2 cellular contexts compared by ENCODE assay signal in the genomic region with DNA sequence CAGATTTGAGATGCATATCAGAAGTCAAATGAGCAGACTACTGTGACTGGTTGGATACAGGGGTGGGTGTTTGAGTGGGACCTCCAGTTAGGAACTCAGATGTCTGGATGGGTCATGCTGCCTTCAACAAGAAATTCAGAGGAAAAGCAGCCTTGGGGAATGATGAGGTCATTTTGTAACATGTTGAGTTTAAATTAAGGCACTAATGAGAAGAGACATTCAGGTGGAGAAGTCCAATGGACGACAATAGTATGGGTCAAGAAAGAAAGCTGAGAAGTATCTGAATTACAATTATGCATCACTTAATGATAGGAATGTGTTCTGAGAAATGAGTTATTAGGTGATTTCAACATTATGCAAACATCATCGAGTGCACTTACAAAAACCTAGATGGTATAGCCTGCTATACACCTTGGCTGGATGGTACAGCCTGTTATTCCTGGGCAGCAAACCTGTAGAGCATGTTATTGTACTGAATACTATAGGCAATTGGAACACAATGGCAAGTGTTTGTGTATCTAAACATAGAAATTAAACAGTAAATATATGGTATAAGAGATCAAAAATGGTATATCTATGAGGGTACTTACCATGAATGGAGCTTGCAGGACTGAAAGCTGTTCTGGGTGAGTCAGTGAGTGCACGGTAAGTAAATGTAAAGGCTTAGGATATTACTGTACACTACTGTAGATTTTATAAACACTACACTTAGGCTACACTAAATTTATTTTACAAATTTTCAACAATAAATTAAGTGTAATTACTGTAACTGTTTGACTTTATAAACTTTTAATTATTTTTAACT.
TF ChIP-seq lines count a peak whose summit lies in the region.

No MANE protein-coding gene starts in this region.

TF ChIP-seq in IMR-90, 13 proteins besides CTCF, POLR2A, EP300 and RAD21:
- TF ChIP-seq BHLHE40 (IDR thresholded peaks at IDR 0.05; ENCODE audit: low read depth, low read length): no peak
- no peak for TF ChIP-seq NFE2L2 (IDR thresholded peaks at IDR 0.05; ENCODE audit: low read depth, low read length)
- TF ChIP-seq, protein P1, sequence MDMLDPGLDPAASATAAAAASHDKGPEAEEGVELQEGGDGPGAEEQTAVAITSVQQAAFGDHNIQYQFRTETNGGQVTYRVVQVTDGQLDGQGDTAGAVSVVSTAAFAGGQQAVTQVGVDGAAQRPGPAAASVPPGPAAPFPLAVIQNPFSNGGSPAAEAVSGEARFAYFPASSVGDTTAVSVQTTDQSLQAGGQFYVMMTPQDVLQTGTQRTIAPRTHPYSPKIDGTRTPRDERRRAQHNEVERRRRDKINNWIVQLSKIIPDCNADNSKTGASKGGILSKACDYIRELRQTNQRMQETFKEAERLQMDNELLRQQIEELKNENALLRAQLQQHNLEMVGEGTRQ (IDR thresholded peaks at IDR 0.05; ENCODE audit: low read depth, low read length): no peak
- TF ChIP-seq, protein P2, sequence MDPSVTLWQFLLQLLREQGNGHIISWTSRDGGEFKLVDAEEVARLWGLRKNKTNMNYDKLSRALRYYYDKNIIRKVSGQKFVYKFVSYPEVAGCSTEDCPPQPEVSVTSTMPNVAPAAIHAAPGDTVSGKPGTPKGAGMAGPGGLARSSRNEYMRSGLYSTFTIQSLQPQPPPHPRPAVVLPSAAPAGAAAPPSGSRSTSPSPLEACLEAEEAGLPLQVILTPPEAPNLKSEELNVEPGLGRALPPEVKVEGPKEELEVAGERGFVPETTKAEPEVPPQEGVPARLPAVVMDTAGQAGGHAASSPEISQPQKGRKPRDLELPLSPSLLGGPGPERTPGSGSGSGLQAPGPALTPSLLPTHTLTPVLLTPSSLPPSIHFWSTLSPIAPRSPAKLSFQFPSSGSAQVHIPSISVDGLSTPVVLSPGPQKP (IDR thresholded peaks at IDR 0.05; ENCODE audit: borderline replicate concordance, low read depth, low read length): no peak

TF ChIP-seq in GM23338, 12 proteins besides CTCF, POLR2A, EP300 and RAD21:
- no peak for TF ChIP-seq EZH2 (IDR thresholded peaks at IDR 0.05; ENCODE audit: low read depth, unreplicated experiment)
- no peak for TF ChIP-seq STAT1 (IDR thresholded peaks at IDR 0.05; ENCODE audit: unreplicated experiment)
- TF ChIP-seq, protein P3, sequence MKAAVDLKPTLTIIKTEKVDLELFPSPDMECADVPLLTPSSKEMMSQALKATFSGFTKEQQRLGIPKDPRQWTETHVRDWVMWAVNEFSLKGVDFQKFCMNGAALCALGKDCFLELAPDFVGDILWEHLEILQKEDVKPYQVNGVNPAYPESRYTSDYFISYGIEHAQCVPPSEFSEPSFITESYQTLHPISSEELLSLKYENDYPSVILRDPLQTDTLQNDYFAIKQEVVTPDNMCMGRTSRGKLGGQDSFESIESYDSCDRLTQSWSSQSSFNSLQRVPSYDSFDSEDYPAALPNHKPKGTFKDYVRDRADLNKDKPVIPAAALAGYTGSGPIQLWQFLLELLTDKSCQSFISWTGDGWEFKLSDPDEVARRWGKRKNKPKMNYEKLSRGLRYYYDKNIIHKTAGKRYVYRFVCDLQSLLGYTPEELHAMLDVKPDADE (IDR thresholded peaks at IDR 0.05): no peak
- no peak for TF ChIP-seq EZH2phosphoT487 (IDR thresholded peaks at IDR 0.05; ENCODE audit: unreplicated experiment)
- TF ChIP-seq, protein P4, sequence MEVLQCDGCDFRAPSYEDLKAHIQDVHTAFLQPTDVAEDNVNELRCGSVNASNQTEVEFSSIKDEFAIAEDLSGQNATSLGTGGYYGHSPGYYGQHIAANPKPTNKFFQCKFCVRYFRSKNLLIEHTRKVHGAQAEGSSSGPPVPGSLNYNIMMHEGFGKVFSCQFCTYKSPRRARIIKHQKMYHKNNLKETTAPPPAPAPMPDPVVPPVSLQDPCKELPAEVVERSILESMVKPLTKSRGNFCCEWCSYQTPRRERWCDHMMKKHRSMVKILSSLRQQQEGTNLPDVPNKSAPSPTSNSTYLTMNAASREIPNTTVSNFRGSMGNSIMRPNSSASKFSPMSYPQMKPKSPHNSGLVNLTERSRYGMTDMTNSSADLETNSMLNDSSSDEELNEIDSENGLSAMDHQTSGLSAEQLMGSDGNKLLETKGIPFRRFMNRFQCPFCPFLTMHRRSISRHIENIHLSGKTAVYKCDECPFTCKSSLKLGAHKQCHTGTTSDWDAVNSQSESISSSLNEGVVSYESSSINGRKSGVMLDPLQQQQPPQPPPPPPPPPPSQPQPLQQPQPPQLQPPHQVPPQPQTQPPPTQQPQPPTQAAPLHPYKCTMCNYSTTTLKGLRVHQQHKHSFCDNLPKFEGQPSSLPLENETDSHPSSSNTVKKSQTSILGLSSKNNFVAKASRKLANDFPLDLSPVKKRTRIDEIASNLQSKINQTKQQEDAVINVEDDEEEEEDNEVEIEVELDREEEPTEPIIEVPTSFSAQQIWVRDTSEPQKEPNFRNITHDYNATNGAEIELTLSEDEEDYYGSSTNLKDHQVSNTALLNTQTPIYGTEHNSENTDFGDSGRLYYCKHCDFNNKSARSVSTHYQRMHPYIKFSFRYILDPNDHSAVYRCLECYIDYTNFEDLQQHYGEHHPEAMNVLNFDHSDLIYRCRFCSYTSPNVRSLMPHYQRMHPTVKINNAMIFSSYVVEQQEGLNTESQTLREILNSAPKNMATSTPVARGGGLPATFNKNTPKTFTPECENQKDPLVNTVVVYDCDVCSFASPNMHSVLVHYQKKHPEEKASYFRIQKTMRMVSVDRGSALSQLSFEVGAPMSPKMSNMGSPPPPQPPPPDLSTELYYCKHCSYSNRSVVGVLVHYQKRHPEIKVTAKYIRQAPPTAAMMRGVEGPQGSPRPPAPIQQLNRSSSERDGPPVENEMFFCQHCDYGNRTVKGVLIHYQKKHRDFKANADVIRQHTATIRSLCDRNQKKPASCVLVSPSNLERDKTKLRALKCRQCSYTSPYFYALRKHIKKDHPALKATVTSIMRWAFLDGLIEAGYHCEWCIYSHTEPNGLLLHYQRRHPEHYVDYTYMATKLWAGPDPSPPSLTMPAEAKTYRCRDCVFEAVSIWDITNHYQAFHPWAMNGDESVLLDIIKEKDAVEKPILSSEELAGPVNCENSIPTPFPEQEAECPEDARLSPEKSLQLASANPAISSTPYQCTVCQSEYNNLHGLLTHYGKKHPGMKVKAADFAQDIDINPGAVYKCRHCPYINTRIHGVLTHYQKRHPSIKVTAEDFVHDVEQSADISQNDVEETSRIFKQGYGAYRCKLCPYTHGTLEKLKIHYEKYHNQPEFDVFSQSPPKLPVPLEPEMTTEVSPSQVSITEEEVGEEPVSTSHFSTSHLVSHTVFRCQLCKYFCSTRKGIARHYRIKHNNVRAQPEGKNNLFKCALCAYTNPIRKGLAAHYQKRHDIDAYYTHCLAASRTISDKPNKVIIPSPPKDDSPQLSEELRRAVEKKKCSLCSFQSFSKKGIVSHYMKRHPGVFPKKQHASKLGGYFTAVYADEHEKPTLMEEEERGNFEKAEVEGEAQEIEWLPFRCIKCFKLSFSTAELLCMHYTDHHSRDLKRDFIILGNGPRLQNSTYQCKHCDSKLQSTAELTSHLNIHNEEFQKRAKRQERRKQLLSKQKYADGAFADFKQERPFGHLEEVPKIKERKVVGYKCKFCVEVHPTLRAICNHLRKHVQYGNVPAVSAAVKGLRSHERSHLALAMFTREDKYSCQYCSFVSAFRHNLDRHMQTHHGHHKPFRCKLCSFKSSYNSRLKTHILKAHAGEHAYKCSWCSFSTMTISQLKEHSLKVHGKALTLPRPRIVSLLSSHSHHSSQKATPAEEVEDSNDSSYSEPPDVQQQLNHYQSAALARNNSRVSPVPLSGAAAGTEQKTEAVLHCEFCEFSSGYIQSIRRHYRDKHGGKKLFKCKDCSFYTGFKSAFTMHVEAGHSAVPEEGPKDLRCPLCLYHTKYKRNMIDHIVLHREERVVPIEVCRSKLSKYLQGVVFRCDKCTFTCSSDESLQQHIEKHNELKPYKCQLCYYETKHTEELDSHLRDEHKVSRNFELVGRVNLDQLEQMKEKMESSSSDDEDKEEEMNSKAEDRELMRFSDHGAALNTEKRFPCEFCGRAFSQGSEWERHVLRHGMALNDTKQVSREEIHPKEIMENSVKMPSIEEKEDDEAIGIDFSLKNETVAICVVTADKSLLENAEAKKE (CRISPR knock-in tag; IDR thresholded peaks at IDR 0.05): no peak
- TF ChIP-seq NANOG (IDR thresholded peaks at IDR 0.05; ENCODE audit: borderline replicate concordance): no peak
- TF ChIP-seq CREB1 (CRISPR knock-in tag; IDR thresholded peaks at IDR 0.05; ENCODE audit: low read depth): no peak
- no peak for TF ChIP-seq POLR2AphosphoS5 (IDR thresholded peaks at IDR 0.05; ENCODE audit: low read depth)
- no peak for TF ChIP-seq ZNF114 (CRISPR knock-in tag; IDR thresholded peaks at IDR 0.05)
- no peak for TF ChIP-seq ZNF331 (CRISPR knock-in tag; IDR thresholded peaks at IDR 0.05; ENCODE audit: low read depth)
- TF ChIP-seq, protein P5, sequence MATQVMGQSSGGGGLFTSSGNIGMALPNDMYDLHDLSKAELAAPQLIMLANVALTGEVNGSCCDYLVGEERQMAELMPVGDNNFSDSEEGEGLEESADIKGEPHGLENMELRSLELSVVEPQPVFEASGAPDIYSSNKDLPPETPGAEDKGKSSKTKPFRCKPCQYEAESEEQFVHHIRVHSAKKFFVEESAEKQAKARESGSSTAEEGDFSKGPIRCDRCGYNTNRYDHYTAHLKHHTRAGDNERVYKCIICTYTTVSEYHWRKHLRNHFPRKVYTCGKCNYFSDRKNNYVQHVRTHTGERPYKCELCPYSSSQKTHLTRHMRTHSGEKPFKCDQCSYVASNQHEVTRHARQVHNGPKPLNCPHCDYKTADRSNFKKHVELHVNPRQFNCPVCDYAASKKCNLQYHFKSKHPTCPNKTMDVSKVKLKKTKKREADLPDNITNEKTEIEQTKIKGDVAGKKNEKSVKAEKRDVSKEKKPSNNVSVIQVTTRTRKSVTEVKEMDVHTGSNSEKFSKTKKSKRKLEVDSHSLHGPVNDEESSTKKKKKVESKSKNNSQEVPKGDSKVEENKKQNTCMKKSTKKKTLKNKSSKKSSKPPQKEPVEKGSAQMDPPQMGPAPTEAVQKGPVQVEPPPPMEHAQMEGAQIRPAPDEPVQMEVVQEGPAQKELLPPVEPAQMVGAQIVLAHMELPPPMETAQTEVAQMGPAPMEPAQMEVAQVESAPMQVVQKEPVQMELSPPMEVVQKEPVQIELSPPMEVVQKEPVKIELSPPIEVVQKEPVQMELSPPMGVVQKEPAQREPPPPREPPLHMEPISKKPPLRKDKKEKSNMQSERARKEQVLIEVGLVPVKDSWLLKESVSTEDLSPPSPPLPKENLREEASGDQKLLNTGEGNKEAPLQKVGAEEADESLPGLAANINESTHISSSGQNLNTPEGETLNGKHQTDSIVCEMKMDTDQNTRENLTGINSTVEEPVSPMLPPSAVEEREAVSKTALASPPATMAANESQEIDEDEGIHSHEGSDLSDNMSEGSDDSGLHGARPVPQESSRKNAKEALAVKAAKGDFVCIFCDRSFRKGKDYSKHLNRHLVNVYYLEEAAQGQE (IDR thresholded peaks at IDR 0.05; ENCODE audit: unreplicated experiment): no peak
- TF ChIP-seq JUNB (IDR thresholded peaks at IDR 0.05; ENCODE audit: unreplicated experiment): no peak
